Comparison of ENCODE assay signal across 8 cellular contexts in the genomic region with DNA sequence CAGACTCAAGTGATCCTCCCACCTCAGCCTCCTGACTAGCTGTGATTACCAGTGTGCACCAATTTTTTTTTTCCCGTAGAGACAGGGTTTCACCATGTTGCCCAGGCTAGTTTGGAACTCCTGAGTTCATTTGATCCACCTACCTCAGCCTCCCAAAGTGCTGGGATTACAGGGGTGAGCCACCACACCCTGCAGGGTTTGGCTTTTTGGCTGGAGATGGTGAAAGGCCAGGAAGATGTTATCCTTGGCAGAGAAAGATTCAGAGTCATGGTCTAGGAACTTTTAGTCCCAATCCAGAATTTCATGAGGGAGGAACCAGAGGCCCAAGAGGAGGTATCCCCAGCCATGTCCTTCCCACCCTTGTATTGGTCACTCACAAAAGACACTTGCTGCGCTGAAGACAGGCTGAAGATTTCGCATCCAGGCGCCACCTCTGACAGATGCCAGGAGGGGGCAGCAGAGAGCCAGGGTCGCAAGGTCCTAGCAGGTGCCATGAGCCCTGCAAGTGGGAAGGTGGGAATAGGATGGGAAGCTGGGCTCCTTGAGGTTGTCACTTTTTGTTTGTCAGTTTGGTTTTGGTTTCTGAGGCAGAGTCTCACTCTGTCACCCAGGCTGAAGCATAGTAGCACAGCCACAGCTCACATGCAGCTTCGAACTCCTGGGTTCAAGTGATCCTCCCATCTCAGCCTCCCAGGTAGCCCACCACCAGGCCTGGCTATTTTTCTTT. TPM values are rescaled to one million over a fixed set of nuclear protein-coding genes. Genes with fewer than 3 reads are reported as not detected.
A peak's percentile ranks its signal among the peaks of the same experiment; 100 is the strongest.
DNase-seq lines count a peak whose midpoint lies in the region; TF ChIP-seq lines count a peak whose summit lies in the region.
"Not testable (repeated sequence)": the region's sequence is repeated elsewhere in the genome, so short reads cannot be mapped to it uniquely, and the experiment has no call there.

No MANE protein-coding gene starts in this region.

- not testable (repeated sequence) for H3K36me3 Mint-ChIP-seq in activated T-helper 1 cell treated with anti-CD3 and anti-CD28 coated beads, Interleukin-12 subunit alpha, Interleukin-12 subunit beta, Interleukin-2, Interleukin-4 antibody, amounts not matched to agents 30 ng/mL and 10 ng/mL and 1 ng/mL, durations not matched to agents 14 hours and 24 hours and 36 hours (ENCODE audit: low read depth)

- TF ChIP-seq CTCF in SK-N-SH (IDR thresholded peaks at IDR 0.05) = peak; percentile 95

- H4K8ac ChIP-seq in mesendoderm (ENCODE audit: low read depth, low read length) = not testable (repeated sequence)

- H2AFZ ChIP-seq in GM23248; SK-N-SH (ENCODE audit: low read depth): not testable (repeated sequence)

- H3K4me3 Mint-ChIP-seq in activated T-helper 1 cell treated with anti-CD3 and anti-CD28 coated beads, Interleukin-12 subunit alpha, Interleukin-12 subunit beta, Interleukin-2, Interleukin-4 antibody, amounts not matched to agents 30 ng/mL and 10 ng/mL and 1 ng/mL, durations not matched to agents 14 hours and 24 hours and 36 hours = not testable (repeated sequence)

- H2BK120ac ChIP-seq in mesendoderm (ENCODE audit: low read depth, low read length) = not testable (repeated sequence)

- not testable (repeated sequence) for H3K36me3 ChIP-seq in GM23248 (ENCODE audit: low read depth); SK-N-SH (replicated peaks in 1 of 2; ENCODE audit: control insufficient read depth in 1 of 2, insufficient read depth in 2 of 2, low read length in 1 of 2); mesendoderm (ENCODE audit: control insufficient read depth, insufficient read depth, low read length)

- H3K4me2 ChIP-seq in GM23248 (ENCODE audit: unreplicated experiment); SK-N-SH; mesendoderm (ENCODE audit: low read length): not testable (repeated sequence)

- not testable (repeated sequence) for H3K79me2 ChIP-seq in GM23248 (ENCODE audit: insufficient read depth); SK-N-SH (ENCODE audit: insufficient read depth); mesendoderm (ENCODE audit: control insufficient read depth, insufficient read depth, low read length)

- CTCF ChIA-PET in SK-N-SH (lab: Yijun Ruan, JAX) = interaction anchor here (0.6 to 1.9 kb wide), 44 partner anchors 9 to 237 kb away, joined by 3 to 67 read pairs (median 5); a partner anchor contains a TSS

- H3K27me3 Mint-ChIP-seq in activated T-helper 1 cell treated with anti-CD3 and anti-CD28 coated beads, Interleukin-12 subunit alpha, Interleukin-12 subunit beta, Interleukin-2, Interleukin-4 antibody, amounts not matched to agents 30 ng/mL and 10 ng/mL and 1 ng/mL, durations not matched to agents 14 hours and 24 hours and 36 hours (ENCODE audit: insufficient read depth) = not testable (repeated sequence)

- H3K9me3 Mint-ChIP-seq in activated T-helper 1 cell treated with anti-CD3 and anti-CD28 coated beads, Interleukin-12 subunit alpha, Interleukin-12 subunit beta, Interleukin-2, Interleukin-4 antibody, amounts not matched to agents 30 ng/mL and 10 ng/mL and 1 ng/mL, durations not matched to agents 14 hours and 24 hours and 36 hours = not testable (repeated sequence)

- H2BK5ac ChIP-seq in mesendoderm (ENCODE audit: low read length) = not testable (repeated sequence)

- in situ Hi-C loops in GM23248 (cut with MboI) = not testable (repeated sequence)

- 20% methylated on average over 5 of the region's 6 CpGs for WGBS in GM23248 (ENCODE audit: low coverage in 1 of 2, low lambda C conversion rate in 2 of 2, missing lambda C conversion rate in 2 of 2), 2 experiments
- 29% methylated on average over 4 of the region's 6 CpGs for WGBS in SK-N-SH (ENCODE audit: low lambda C conversion rate)
- no CpG with 5 or more reads among the region's 6 CpGs for WGBS in mesendoderm (ENCODE audit: extremely low coverage, insufficient coverage, low lambda C conversion rate)

- TF ChIP-seq EP300 in SK-N-SH (IDR thresholded peaks at IDR 0.05; ENCODE audit: borderline replicate concordance in 1 of 2, low read depth in 1 of 2, low read length in 1 of 2) = not testable (repeated sequence)

- H3K9me2 ChIP-seq in GM23248 (ENCODE audit: insufficient read depth); SK-N-SH: not testable (repeated sequence)

- peak in 12 of 14 donors; percentile 23 to 82 (median 62) for DNase-seq in C1 segment of cervical spinal cord (lab: John Stamatoyannopoulos, UW)
- DNase-seq in GM23248 = peak; percentile 73
- DNase-seq in NCI-H1694 (lab: John Stamatoyannopoulos, UW) = peak; percentile 52
- peak; percentile 86 for DNase-seq in SK-N-SH
- peak; percentile 67 for DNase-seq in activated T-helper 1 cell treated with anti-CD3 and anti-CD28 coated beads, Interleukin-12 subunit alpha, Interleukin-12 subunit beta, Interleukin-2, Interleukin-4 antibody, amounts not matched to agents 30 ng/mL and 10 ng/mL and 1 ng/mL, durations not matched to agents 14 hours and 24 hours and 36 hours (ENCODE audit: low spot score)
- peak; percentile 76 to 90 for DNase-seq in erythroblast (lab: John Stamatoyannopoulos, UW)
- DNase-seq in mesendoderm = peak; percentile 80
- DNase-seq in stimulated activated CD4-positive, alpha-beta T cell treated with anti-CD3 and anti-CD28 coated beads, TNF-alpha, amount 100 ng/mL, for 24 hours (ENCODE audit: low read depth in 3 of 3) = peak; percentile 59 to 79 (median 68)

- not testable (repeated sequence) for H3K18ac ChIP-seq in mesendoderm (ENCODE audit: low read length)

- H3F3A ChIP-seq in GM23248 (ENCODE audit: insufficient read depth); SK-N-SH (replicated peaks; ENCODE audit: insufficient read depth): not testable (repeated sequence)

- H3K27ac Mint-ChIP-seq in activated T-helper 1 cell treated with anti-CD3 and anti-CD28 coated beads, Interleukin-12 subunit alpha, Interleukin-12 subunit beta, Interleukin-2, Interleukin-4 antibody, amounts not matched to agents 30 ng/mL and 10 ng/mL and 1 ng/mL, durations not matched to agents 14 hours and 24 hours and 36 hours = not testable (repeated sequence)

- not testable (repeated sequence) for H3K56ac ChIP-seq in mesendoderm (ENCODE audit: low read length)

- not testable (repeated sequence) for H3K23ac ChIP-seq in mesendoderm (ENCODE audit: low read length)

- not testable (repeated sequence) for H3K27me3 ChIP-seq in GM23248 (replicated peaks; ENCODE audit: insufficient read depth); SK-N-SH (ENCODE audit: insufficient read depth); mesendoderm (ENCODE audit: insufficient read depth, low read length, poor library complexity)

- not testable (repeated sequence) for H3K27ac ChIP-seq in GM23248; SK-N-SH (ENCODE audit: low read depth in 2 of 2, low read length in 1 of 2); mesendoderm (ENCODE audit: low read depth, low read length)

- not testable (repeated sequence) for H4K20me1 ChIP-seq in GM23248 (ENCODE audit: insufficient read depth); SK-N-SH (ENCODE audit: insufficient read depth)

- H3K9ac ChIP-seq in GM23248; SK-N-SH; mesendoderm (ENCODE audit: low read length): not testable (repeated sequence)

- not testable (repeated sequence) for H3K4me3 ChIP-seq in GM23248; SK-N-SH (ENCODE audit: low read depth in 2 of 2, low read length in 1 of 2); mesendoderm (ENCODE audit: low read length)

- H2BK15ac ChIP-seq in mesendoderm (replicated peaks; ENCODE audit: low read depth) = not testable (repeated sequence)

- TF ChIP-seq POLR2A in erythroblast (IDR thresholded peaks at IDR 0.05; ENCODE audit: low read length) = not testable (repeated sequence)

- not testable (repeated sequence) for H3K4me1 ChIP-seq in GM23248 (ENCODE audit: insufficient read depth); SK-N-SH (ENCODE audit: control insufficient read depth in 1 of 2, insufficient read depth in 2 of 2, low read depth in 1 of 2, low read length in 1 of 2); mesendoderm (ENCODE audit: control insufficient read depth, low read depth, low read length)

- not testable (repeated sequence) for H3K4me1 Mint-ChIP-seq in activated T-helper 1 cell treated with anti-CD3 and anti-CD28 coated beads, Interleukin-12 subunit alpha, Interleukin-12 subunit beta, Interleukin-2, Interleukin-4 antibody, amounts not matched to agents 30 ng/mL and 10 ng/mL and 1 ng/mL, durations not matched to agents 14 hours and 24 hours and 36 hours (ENCODE audit: low read depth)

- not testable (repeated sequence) for H2AK5ac ChIP-seq in mesendoderm (ENCODE audit: low read length)

- peak; percentile 99 for TF ChIP-seq RAD21 in SK-N-SH (IDR thresholded peaks at IDR 0.05; ENCODE audit: low read length)

- not testable (repeated sequence) for H4K5ac ChIP-seq in mesendoderm (ENCODE audit: low read length)

- POLR2A ChIA-PET in SK-N-SH (lab: Yijun Ruan, JAX) = interaction anchor here (1.1 kb wide), 1 partner anchor 198 kb away, joined by 6 read pairs; no protein-coding TSS in a partner anchor

- H3K79me1 ChIP-seq in mesendoderm (ENCODE audit: low read length) = not testable (repeated sequence)

- H3K9me3 ChIP-seq in GM23248 (ENCODE audit: low read depth); SK-N-SH: not testable (repeated sequence)

- intact Hi-C loops in activated T-helper 1 cell treated with anti-CD3 and anti-CD28 coated beads, Interleukin-12 subunit alpha, Interleukin-12 subunit beta, Interleukin-2, Interleukin-4 antibody, amounts not matched to agents 30 ng/mL and 10 ng/mL and 1 ng/mL, durations not matched to agents 14 hours and 24 hours and 36 hours (cut with micrococcal nuclease) = loop anchor here (1.0 kb wide), 3 partner anchors 13 to 275 kb away; no protein-coding TSS in a partner anchor

- not testable (repeated sequence) for H3K4ac ChIP-seq in mesendoderm (ENCODE audit: low read depth, low read length)

RNA-seq across cellular contexts. Expression of a gene that starts 13.5 kb away (rescaled TPM):
- 24.2 and 24.5 TPM in 2 replicates for total RNA-seq in GM23248 (2014; rRNA removed; shearing (Covaris generic))
- polyA plus RNA-seq in GM23248 (2016; fragmentation: Nextera tagmentation; extraction: Ambion mirVana) (10.2 and 11.2 TPM in 2 replicates), SK-N-SH (2012; rRNA removed) (11.2 TPM in 2 replicates)
- 6.0 and 8.9 TPM in 2 replicates for polyA plus RNA-seq in SK-N-SH (2012; cell fraction: cytosol; rRNA removed)
- 7.8 and 9.2 TPM in 2 replicates for polyA plus RNA-seq in SK-N-SH (2012; cell fraction: nucleus; rRNA removed)
- total RNA-seq in activated T-helper 1 cell treated with anti-CD3 and anti-CD28 coated beads, Interleukin-12 subunit alpha, Interleukin-12 subunit beta, Interleukin-2, Interleukin-4 antibody, amounts not matched to agents 30 ng/mL and 10 ng/mL and 1 ng/mL, durations not matched to agents 14 hours and 24 hours and 36 hours = 0.76 and 0.91 TPM in 2 replicates
- polyA plus RNA-seq in mesendoderm (2013, experiment 1 of 2) = 2.2 TPM
- polyA plus RNA-seq in mesendoderm (2013, experiment 2 of 2) = 2.7 TPM

RNA-seq across cellular contexts. Expression of a gene that starts 32.8 kb away (rescaled TPM):
- total RNA-seq in GM23248 (2014; rRNA removed; shearing (Covaris generic)) = 5.3 and 8.6 TPM in 2 replicates
- polyA plus RNA-seq in GM23248 (2016; fragmentation: Nextera tagmentation; extraction: Ambion mirVana) (8.4 and 8.7 TPM in 2 replicates), SK-N-SH (2012; rRNA removed) (11.0 and 11.7 TPM in 2 replicates)
- 6.2 and 9.3 TPM in 2 replicates for polyA plus RNA-seq in SK-N-SH (2012; cell fraction: cytosol; rRNA removed)
- 34.3 and 42.2 TPM in 2 replicates for polyA plus RNA-seq in SK-N-SH (2012; cell fraction: nucleus; rRNA removed)
- total RNA-seq in activated T-helper 1 cell treated with anti-CD3 and anti-CD28 coated beads, Interleukin-12 subunit alpha, Interleukin-12 subunit beta, Interleukin-2, Interleukin-4 antibody, amounts not matched to agents 30 ng/mL and 10 ng/mL and 1 ng/mL, durations not matched to agents 14 hours and 24 hours and 36 hours = 12.0 and 13.2 TPM in 2 replicates
- 4.0 TPM for polyA plus RNA-seq in mesendoderm (2013, experiment 1 of 2)
- polyA plus RNA-seq in mesendoderm (2013, experiment 2 of 2) = 4.2 TPM

RNA-seq across cellular contexts. Expression of a gene that starts 55.8 kb away (rescaled TPM):
- 18.3 and 19.5 TPM in 2 replicates for total RNA-seq in GM23248 (2014; rRNA removed; shearing (Covaris generic))
- polyA plus RNA-seq in GM23248 (2016; fragmentation: Nextera tagmentation; extraction: Ambion mirVana) (24.7 and 24.9 TPM in 2 replicates), SK-N-SH (2012; rRNA removed) (30.5 and 33.2 TPM in 2 replicates)
- 18.8 and 23.6 TPM in 2 replicates for polyA plus RNA-seq in SK-N-SH (2012; cell fraction: cytosol; rRNA removed)
- 52.5 and 75.1 TPM in 2 replicates for polyA plus RNA-seq in SK-N-SH (2012; cell fraction: nucleus; rRNA removed)
- total RNA-seq in activated T-helper 1 cell treated with anti-CD3 and anti-CD28 coated beads, Interleukin-12 subunit alpha, Interleukin-12 subunit beta, Interleukin-2, Interleukin-4 antibody, amounts not matched to agents 30 ng/mL and 10 ng/mL and 1 ng/mL, durations not matched to agents 14 hours and 24 hours and 36 hours = 46.0 and 49.1 TPM in 2 replicates
- polyA plus RNA-seq in mesendoderm (2013, experiment 1 of 2) = 23.9 TPM
- polyA plus RNA-seq in mesendoderm (2013, experiment 2 of 2) = 22.7 TPM

Comparison
In these comparisons a context has a peak if more than half of its experiments do, and no peak if none do; other contexts are left out.
1. RNA of a gene that starts 13.5 kb away (total RNA-seq): 24.2 to 24.5 TPM in GM23248; 0.76 to 0.91 TPM in activated T-helper 1 cell treated with anti-CD3 and anti-CD28 coated beads, Interleukin-12 subunit alpha, Interleukin-12 subunit beta, Interleukin-2, Interleukin-4 antibody, amounts not matched to agents 30 ng/mL and 10 ng/mL and 1 ng/mL, durations not matched to agents 14 hours and 24 hours and 36 hours; every median in the first group is over 10 times any median in the second.
2. Peak in every context shown above with its lines, with median percentiles within 50 percentile points of each other: DNase-seq.